Comparison of ENCODE assay signal across 21 cellular contexts in genomic region chr6:98942263-98942803, GRCh38. TPM values are rescaled to one million over a fixed set of nuclear protein-coding genes. Genes with fewer than 3 reads are reported as not detected.
DNase-seq lines count a peak whose midpoint lies in the region; ATAC-seq and TF ChIP-seq lines count a peak whose summit lies in the region.
"Had no signal": no experiment of that assay in that cellular context is flagged by ENCODE, and none has a peak within 500 bp of the region (broad histone marks: within the 10 kb centered on the region; RNA-seq: fewer than 3 reads in every experiment).

No MANE protein-coding gene starts in this region.

- in situ Hi-C loops in gastrocnemius medialis (cut with MboI; ENCODE audit: low sequenced_read_pairs in 4 of 4), result no loop called here

- H4K8ac ChIP-seq in mesendoderm (ENCODE audit: low read depth, low read length), result no peak overlapping the region

- no peak overlapping the region for H3K4me2 ChIP-seq in mesendoderm (ENCODE audit: low read length)
- H3K4me2 ChIP-seq: BLaER1 had no signal

- ATAC-seq in gastrocnemius medialis, result no peak
- ATAC-seq: effector memory CD8-positive, alpha-beta T cell; left cardiac atrium; psoas muscle had no signal

- no peaks in the 10 kb centered on the region for H3K27me3 ChIP-seq in WERI-Rb-1 (ENCODE audit: insufficient read depth, low read depth, severe bottlenecking)
- H3K27me3 ChIP-seq in mesendoderm (ENCODE audit: insufficient read depth, low read length, poor library complexity), result no peaks in the 10 kb centered on the region
- H3K27me3 ChIP-seq in gastrocnemius medialis, result no peaks in the 10 kb centered on the region
- H3K27me3 ChIP-seq: BLaER1, SJSA1, testis had no signal

- H3K79me1 ChIP-seq in mesendoderm (ENCODE audit: low read length), result peaks cover 9% of the 10 kb centered on the region

- peaks cover 4% of the 10 kb centered on the region for H3K4me1 ChIP-seq in mesendoderm (ENCODE audit: control insufficient read depth, low read depth, low read length)
- H3K4me1 ChIP-seq in gastrocnemius medialis, result peaks cover 18 to 30% of the 10 kb centered on the region in 2 donors

- H3K36me3 ChIP-seq in WERI-Rb-1, result 0 out of 2 replicates have a peak, but pooled peaks cover 4% of the 10 kb centered on the region
- H3K36me3 ChIP-seq in mesendoderm (ENCODE audit: control insufficient read depth, insufficient read depth, low read length), result no peaks in the 10 kb centered on the region
- no peaks in the 10 kb centered on the region for H3K36me3 ChIP-seq in gastrocnemius medialis

- intact Hi-C loops in gastrocnemius medialis (cut with DNase I; ENCODE audit: low total_unique reads), result loop anchor here (10.0 kb wide), 1 partner anchor 482 kb away; the partner anchor contains the start of gene PNISR

- no CpG with 5 or more reads among the region's 3 CpGs for WGBS in mesendoderm (ENCODE audit: extremely low coverage, insufficient coverage, low lambda C conversion rate)

- H3K27ac ChIP-seq in WERI-Rb-1 (no peak overlapping the region), mesendoderm (ENCODE audit: low read depth, low read length) (no peak overlapping the region), gastrocnemius medialis (no peak overlapping the region)
- H3K27ac ChIP-seq: BLaER1, GM23248, psoas muscle, SJSA1, testis had no signal

- no peak overlapping the region for H2BK15ac ChIP-seq in mesendoderm (replicated peaks; ENCODE audit: low read depth)

- no peak for TF ChIP-seq POLR2A in gastrocnemius medialis (IDR thresholded peaks at IDR 0.05)

- peak; percentile 20 for TF ChIP-seq CTCF in HFF-Myc (IDR thresholded peaks at IDR 0.05; ENCODE audit: low read depth, low read length, missing control alignments)
- 0 out of 2 replicates have a peak, but pooled peaks have one; percentile 3 for TF ChIP-seq CTCF in WERI-Rb-1 (IDR thresholded peaks at IDR 0.05; ENCODE audit: low read depth, low read length)
- no peak for TF ChIP-seq CTCF in gastrocnemius medialis (IDR thresholded peaks at IDR 0.05 in 4 of 5, conservative IDR thresholded peaks at IDR 0.05 in 1 of 5)

- peaks cover 5% of the 10 kb centered on the region for H3K79me2 ChIP-seq in mesendoderm (ENCODE audit: control insufficient read depth, insufficient read depth, low read length)

- H2BK5ac ChIP-seq in mesendoderm (ENCODE audit: low read length), result no peak overlapping the region

- H2BK120ac ChIP-seq in mesendoderm (ENCODE audit: low read depth, low read length), result no peak overlapping the region

- no peak overlapping the region for H3K18ac ChIP-seq in mesendoderm (ENCODE audit: low read length)

- no peak overlapping the region for H3K4me3 ChIP-seq in HFF-Myc (replicated peaks; ENCODE audit: low read depth, low read length)
- H3K4me3 ChIP-seq in WERI-Rb-1 (ENCODE audit: low read depth, low read length), result no peak overlapping the region
- no peak overlapping the region for H3K4me3 ChIP-seq in mesendoderm (ENCODE audit: low read length)
- no peak overlapping the region for H3K4me3 ChIP-seq in gastrocnemius medialis
- H3K4me3 ChIP-seq: BLaER1, GM23248, psoas muscle, SJSA1, testis had no signal

- H3K9ac ChIP-seq in mesendoderm (ENCODE audit: low read length), result no peak overlapping the region
- H3K9ac ChIP-seq: BLaER1, GM23248 had no signal

- H3K4ac ChIP-seq in mesendoderm (ENCODE audit: low read depth, low read length), result no peak overlapping the region

- H3K56ac ChIP-seq in mesendoderm (ENCODE audit: low read length), result no peak overlapping the region

- DNase-seq in ELR (ENCODE audit: low read depth) (peak; percentile 34), HFF-Myc (ENCODE audit: extremely low read depth, low read depth) (no peak), WERI-Rb-1 (no peak), mesendoderm (peak; percentile 44), HCEC 1CT (no peak), germinal center (ENCODE audit: low spot score) (no peak), gastrocnemius medialis (no peak)
- DNase-seq: activated CD4-positive, alpha-beta T cell treated with anti-CD3 and anti-CD28 coated beads for 1 hour; activated CD8-positive, alpha-beta memory T cell treated with anti-CD3 and anti-CD28 coated beads, Interleukin-2, amount 50 U/mL, for 4 hours; activated effector memory CD4-positive, alpha-beta T cell treated with anti-CD3 and anti-CD28 coated beads, Interleukin-2, amount 50 U/mL, for 16 hours; amygdala; effector memory CD8-positive, alpha-beta T cell; GM23248; left cardiac atrium; NCI-H2029 treated with DMSO at 0.1 percent for 48 hours; NCI-H510A treated with DMSO at 0.1 percent for 48 hours; nephron progenitor cell; psoas muscle; testis had no signal

- no peak overlapping the region for H4K5ac ChIP-seq in mesendoderm (ENCODE audit: low read length)

- H3K9me3 ChIP-seq in WERI-Rb-1 (ENCODE audit: severe bottlenecking) (peaks cover 3% of the 10 kb centered on the region), gastrocnemius medialis (no peaks in the 10 kb centered on the region)
- H3K9me3 ChIP-seq: SJSA1, testis had no signal

- no peak overlapping the region for H3K23ac ChIP-seq in mesendoderm (ENCODE audit: low read length)

- H2AK5ac ChIP-seq in mesendoderm (ENCODE audit: low read length), result no peak overlapping the region

RNA-seq across cellular contexts. Expression of gene FBXL4, which starts 5.4 kb away (rescaled TPM):
- polyA plus RNA-seq in mesendoderm (2013, experiment 1 of 2), result 4.0 TPM
- 4.3 TPM for polyA plus RNA-seq in mesendoderm (2013, experiment 2 of 2)
- total RNA-seq in gastrocnemius medialis, result 10 to 100 TPM; 16.4 to 35.0 (median 22.4) TPM

Comparison
In these comparisons a context has a peak if more than half of its experiments do, and no peak if none do; other contexts are left out.
1. DNase-seq: peak in ELR (single experiment) and mesendoderm (single experiment); none in HFF-Myc (single experiment), WERI-Rb-1 (single experiment), HCEC 1CT (single experiment), germinal center (single experiment) and gastrocnemius medialis (0 of 2).
2. CTCF ChIP-seq: peak in HFF-Myc (single experiment) and WERI-Rb-1 (single experiment); none in gastrocnemius medialis (0 of 5).